11 cellular contexts compared by ENCODE assay signal in genomic region chr7:157764193-157764592, GRCh38.
"Had no signal": no experiment of that assay in that cellular context is flagged by ENCODE, and none has a peak within 500 bp of the region (broad histone marks: within the 10 kb centered on the region; RNA-seq: fewer than 3 reads in every experiment).

No MANE protein-coding gene starts in this region.

- H3K27ac ChIP-seq: GM23248 had no signal

- DNase-seq: GM23248, GOT3, H7, H9, HCEC 1CT, HFFc6 had no signal

- H3K36me3 ChIP-seq: HAP-1 had no signal

- H3K27ac Mint-ChIP-seq: GM23338, H9, HFFc6 had no signal

- H2AFZ ChIP-seq: GM23248, GM23338 had no signal

- H3K9ac ChIP-seq: GM23248 had no signal

- H3K4me3 Mint-ChIP-seq: GM23338, H9, HFFc6 had no signal

- H3K4me1 ChIP-seq: HAP-1 had no signal

- H3K4me1 Mint-ChIP-seq: GM23338, H9 had no signal

- H3K4me3 ChIP-seq: GM23248, GM23338, HAP-1 had no signal

- H3K9me3 ChIP-seq: HAP-1 had no signal

- ATAC-seq: GM23338, HCT116 had no signal

- FAIRE-seq: H1, H54 had no signal

- H3K4me2 ChIP-seq: GM23338 had no signal
